ENCODE assay signal across 1 cellular context in the genomic region with DNA sequence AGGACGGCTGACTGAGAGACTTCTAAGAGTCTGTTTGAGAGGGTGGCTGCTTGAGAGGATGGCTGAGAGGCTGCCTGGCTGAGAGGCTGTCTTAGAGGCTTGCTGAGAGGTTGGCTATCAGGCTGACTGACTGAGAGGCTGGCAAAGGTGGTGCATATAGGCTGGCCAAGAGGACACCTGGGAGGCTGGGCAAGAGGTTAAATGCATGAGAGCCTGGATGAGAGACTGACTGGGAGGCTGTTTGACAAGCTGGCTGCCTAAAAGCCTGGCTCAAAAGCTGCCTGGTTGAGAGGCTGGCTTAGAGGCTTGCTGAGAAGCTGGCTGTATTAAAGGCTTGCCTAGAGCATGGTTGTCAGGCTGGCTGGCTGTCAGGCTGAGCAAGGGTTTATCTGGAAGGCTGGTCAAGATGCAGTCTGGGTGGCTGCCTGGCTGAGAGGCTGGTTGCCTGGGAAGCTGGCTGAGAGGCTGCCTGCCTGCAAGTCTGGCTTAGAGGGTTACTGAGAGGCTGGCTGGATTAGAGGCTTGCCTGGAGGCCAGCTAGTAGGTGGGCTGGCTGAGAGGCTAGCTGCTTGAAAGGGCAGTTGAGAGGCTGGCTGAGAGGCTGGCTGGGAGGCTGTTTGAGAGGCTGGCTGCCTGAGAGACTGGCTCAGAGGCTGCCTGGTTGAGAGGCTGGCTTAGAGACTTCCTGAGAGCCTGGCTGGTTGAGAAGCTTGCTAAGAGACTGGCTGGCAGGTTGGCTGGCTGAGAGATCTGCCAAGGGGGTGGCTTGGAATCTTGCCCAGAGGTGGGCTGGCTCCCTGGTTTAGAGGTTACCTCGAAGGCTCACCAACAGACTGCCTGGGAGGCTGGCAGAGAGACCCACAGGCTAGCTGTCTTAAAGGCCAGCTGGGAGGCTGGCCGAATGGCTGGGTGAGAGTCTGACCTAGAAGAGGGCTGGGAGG.
A peak's percentile ranks its signal among the peaks of the same experiment; 100 is the strongest.
TF ChIP-seq lines count a peak whose summit lies in the region.

No MANE protein-coding gene starts in this region.

TF ChIP-seq in HepG2, 621 proteins besides CTCF, POLR2A, EP300 and RAD21 (continues in another document):
- no peak for TF ChIP-seq ZNF292 (CRISPR knock-in tag; IDR thresholded peaks at IDR 0.05; ENCODE audit: borderline replicate concordance, low read depth)
- peak; percentile 38; the same call in 1 of the 2 replicates for TF ChIP-seq ZNF225 (CRISPR knock-in tag; IDR thresholded peaks at IDR 0.05)
- TF ChIP-seq, protein P1, sequence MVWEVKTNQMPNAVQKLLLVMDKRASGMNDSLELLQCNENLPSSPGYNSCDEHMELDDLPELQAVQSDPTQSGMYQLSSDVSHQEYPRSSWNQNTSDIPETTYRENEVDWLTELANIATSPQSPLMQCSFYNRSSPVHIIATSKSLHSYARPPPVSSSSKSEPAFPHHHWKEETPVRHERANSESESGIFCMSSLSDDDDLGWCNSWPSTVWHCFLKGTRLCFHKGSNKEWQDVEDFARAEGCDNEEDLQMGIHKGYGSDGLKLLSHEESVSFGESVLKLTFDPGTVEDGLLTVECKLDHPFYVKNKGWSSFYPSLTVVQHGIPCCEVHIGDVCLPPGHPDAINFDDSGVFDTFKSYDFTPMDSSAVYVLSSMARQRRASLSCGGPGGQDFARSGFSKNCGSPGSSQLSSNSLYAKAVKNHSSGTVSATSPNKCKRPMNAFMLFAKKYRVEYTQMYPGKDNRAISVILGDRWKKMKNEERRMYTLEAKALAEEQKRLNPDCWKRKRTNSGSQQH (CRISPR knock-in tag; IDR thresholded peaks at IDR 0.05; ENCODE audit: low read depth): no peak
- TF ChIP-seq GTF2F1 (IDR thresholded peaks at IDR 0.05; ENCODE audit: low read length): no peak
- no peak for TF ChIP-seq CBX1 (IDR thresholded peaks at IDR 0.05; ENCODE audit: low read depth)
- TF ChIP-seq, protein P2, sequence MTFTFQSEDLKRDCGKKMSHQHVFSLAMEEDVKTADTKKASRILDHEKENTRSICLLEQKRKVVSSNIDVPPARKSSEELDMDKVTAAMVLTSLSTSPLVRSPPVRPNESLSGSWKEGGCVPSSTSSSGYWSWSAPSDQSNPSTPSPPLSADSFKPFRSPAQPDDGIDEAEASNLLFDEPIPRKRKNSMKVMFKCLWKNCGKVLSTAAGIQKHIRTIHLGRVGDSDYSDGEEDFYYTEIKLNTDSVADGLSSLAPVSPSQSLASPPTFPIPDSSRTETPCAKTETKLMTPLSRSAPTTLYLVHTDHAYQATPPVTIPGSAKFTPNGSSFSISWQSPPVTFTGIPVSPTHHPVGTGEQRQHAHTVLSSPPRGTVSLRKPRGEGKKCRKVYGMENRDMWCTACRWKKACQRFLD (CRISPR knock-in tag; IDR thresholded peaks at IDR 0.05; ENCODE audit: borderline replicate concordance): 0 out of 2 replicates have a peak, but pooled peaks have one; percentile 30
- TF ChIP-seq ZNF263 (CRISPR knock-in tag; IDR thresholded peaks at IDR 0.05): no peak
- TF ChIP-seq, protein P3, sequence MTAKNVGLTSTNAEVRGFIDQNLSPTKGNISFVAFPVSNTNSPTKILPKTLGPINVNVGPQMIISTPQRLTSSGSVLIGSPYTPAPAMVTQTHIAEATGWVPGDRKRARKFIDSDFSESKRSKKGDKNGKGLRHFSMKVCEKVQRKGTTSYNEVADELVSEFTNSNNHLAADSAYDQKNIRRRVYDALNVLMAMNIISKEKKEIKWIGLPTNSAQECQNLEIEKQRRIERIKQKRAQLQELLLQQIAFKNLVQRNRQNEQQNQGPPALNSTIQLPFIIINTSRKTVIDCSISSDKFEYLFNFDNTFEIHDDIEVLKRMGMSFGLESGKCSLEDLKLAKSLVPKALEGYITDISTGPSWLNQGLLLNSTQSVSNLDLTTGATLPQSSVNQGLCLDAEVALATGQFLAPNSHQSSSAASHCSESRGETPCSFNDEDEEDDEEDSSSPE (CRISPR knock-in tag; IDR thresholded peaks at IDR 0.05): no peak
- TF ChIP-seq, protein P4, sequence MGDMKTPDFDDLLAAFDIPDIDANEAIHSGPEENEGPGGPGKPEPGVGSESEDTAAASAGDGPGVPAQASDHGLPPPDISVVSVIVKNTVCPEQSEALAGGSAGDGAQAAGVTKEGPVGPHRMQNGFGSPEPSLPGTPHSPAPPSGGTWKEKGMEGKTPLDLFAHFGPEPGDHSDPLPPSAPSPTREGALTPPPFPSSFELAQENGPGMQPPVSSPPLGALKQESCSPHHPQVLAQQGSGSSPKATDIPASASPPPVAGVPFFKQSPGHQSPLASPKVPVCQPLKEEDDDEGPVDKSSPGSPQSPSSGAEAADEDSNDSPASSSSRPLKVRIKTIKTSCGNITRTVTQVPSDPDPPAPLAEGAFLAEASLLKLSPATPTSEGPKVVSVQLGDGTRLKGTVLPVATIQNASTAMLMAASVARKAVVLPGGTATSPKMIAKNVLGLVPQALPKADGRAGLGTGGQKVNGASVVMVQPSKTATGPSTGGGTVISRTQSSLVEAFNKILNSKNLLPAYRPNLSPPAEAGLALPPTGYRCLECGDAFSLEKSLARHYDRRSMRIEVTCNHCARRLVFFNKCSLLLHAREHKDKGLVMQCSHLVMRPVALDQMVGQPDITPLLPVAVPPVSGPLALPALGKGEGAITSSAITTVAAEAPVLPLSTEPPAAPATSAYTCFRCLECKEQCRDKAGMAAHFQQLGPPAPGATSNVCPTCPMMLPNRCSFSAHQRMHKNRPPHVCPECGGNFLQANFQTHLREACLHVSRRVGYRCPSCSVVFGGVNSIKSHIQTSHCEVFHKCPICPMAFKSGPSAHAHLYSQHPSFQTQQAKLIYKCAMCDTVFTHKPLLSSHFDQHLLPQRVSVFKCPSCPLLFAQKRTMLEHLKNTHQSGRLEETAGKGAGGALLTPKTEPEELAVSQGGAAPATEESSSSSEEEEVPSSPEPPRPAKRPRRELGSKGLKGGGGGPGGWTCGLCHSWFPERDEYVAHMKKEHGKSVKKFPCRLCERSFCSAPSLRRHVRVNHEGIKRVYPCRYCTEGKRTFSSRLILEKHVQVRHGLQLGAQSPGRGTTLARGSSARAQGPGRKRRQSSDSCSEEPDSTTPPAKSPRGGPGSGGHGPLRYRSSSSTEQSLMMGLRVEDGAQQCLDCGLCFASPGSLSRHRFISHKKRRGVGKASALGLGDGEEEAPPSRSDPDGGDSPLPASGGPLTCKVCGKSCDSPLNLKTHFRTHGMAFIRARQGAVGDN (CRISPR knock-in tag; IDR thresholded peaks at IDR 0.05): peak; percentile 47; the same call in 1 of the 2 replicates
- no peak for TF ChIP-seq HMG20B (CRISPR knock-in tag; conservative IDR thresholded peaks at IDR 0.05)
- TF ChIP-seq MTF1 (CRISPR knock-in tag; IDR thresholded peaks at IDR 0.05): no peak
- TF ChIP-seq, protein P5, sequence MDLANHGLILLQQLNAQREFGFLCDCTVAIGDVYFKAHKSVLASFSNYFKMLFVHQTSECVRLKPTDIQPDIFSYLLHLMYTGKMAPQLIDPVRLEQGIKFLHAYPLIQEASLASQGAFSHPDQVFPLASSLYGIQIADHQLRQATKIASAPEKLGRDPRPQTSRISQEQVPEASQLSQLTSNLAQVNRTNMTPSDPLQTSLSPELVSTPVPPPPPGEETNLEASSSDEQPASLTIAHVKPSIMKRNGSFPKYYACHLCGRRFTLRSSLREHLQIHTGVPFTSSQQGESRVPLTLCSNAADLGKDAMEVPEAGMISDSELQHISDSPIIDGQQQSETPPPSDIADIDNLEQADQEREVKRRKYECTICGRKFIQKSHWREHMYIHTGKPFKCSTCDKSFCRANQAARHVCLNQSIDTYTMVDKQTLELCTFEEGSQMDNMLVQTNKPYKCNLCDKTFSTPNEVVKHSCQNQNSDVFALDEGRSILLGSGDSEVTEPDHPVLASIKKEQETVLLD (CRISPR knock-in tag; IDR thresholded peaks at IDR 0.05; ENCODE audit: low read depth): no peak
- TF ChIP-seq ZNF737 (CRISPR knock-in tag; IDR thresholded peaks at IDR 0.05; ENCODE audit: borderline replicate concordance): peak; percentile 76; the same call in 1 of the 2 replicates
- no peak for TF ChIP-seq TCF12 (IDR thresholded peaks at IDR 0.05)
- TF ChIP-seq TCF12 (CRISPR knock-in tag; IDR thresholded peaks at IDR 0.05): no peak
- TF ChIP-seq IRX3 (CRISPR knock-in tag; IDR thresholded peaks at IDR 0.05; ENCODE audit: borderline replicate concordance, low read depth): no peak
- TF ChIP-seq, protein P6, sequence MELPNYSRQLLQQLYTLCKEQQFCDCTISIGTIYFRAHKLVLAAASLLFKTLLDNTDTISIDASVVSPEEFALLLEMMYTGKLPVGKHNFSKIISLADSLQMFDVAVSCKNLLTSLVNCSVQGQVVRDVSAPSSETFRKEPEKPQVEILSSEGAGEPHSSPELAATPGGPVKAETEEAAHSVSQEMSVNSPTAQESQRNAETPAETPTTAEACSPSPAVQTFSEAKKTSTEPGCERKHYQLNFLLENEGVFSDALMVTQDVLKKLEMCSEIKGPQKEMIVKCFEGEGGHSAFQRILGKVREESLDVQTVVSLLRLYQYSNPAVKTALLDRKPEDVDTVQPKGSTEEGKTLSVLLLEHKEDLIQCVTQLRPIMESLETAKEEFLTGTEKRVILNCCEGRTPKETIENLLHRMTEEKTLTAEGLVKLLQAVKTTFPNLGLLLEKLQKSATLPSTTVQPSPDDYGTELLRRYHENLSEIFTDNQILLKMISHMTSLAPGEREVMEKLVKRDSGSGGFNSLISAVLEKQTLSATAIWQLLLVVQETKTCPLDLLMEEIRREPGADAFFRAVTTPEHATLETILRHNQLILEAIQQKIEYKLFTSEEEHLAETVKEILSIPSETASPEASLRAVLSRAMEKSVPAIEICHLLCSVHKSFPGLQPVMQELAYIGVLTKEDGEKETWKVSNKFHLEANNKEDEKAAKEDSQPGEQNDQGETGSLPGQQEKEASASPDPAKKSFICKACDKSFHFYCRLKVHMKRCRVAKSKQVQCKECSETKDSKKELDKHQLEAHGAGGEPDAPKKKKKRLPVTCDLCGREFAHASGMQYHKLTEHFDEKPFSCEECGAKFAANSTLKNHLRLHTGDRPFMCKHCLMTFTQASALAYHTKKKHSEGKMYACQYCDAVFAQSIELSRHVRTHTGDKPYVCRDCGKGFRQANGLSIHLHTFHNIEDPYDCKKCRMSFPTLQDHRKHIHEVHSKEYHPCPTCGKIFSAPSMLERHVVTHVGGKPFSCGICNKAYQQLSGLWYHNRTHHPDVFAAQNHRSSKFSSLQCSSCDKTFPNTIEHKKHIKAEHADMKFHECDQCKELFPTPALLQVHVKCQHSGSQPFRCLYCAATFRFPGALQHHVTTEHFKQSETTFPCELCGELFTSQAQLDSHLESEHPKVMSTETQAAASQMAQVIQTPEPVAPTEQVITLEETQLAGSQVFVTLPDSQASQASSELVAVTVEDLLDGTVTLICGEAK (IDR thresholded peaks at IDR 0.05): no peak
- TF ChIP-seq, protein P6 (CRISPR knock-in tag; IDR thresholded peaks at IDR 0.05): peak; percentile 55; the same call in 1 of the 2 replicates
- no peak for TF ChIP-seq ELF3 (CRISPR knock-in tag; IDR thresholded peaks at IDR 0.05)
- no peak for TF ChIP-seq ZNF607 (CRISPR knock-in tag; IDR thresholded peaks at IDR 0.05; ENCODE audit: borderline replicate concordance)
- TF ChIP-seq ZFY (CRISPR knock-in tag; IDR thresholded peaks at IDR 0.05): no peak
- no peak for TF ChIP-seq ZNF333 (CRISPR knock-in tag; IDR thresholded peaks at IDR 0.05; ENCODE audit: borderline replicate concordance)
- TF ChIP-seq PAF1 (CRISPR knock-in tag; IDR thresholded peaks at IDR 0.05): no peak
- TF ChIP-seq, protein P7, sequence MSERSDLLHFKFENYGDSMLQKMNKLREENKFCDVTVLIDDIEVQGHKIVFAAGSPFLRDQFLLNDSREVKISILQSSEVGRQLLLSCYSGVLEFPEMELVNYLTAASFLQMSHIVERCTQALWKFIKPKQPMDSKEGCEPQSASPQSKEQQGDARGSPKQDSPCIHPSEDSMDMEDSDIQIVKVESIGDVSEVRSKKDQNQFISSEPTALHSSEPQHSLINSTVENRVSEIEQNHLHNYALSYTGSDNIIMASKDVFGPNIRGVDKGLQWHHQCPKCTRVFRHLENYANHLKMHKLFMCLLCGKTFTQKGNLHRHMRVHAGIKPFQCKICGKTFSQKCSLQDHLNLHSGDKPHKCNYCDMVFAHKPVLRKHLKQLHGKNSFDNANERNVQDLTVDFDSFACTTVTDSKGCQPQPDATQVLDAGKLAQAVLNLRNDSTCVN (CRISPR knock-in tag; IDR thresholded peaks at IDR 0.05; ENCODE audit: borderline replicate concordance): no peak
